15 cellular contexts compared by ENCODE assay signal in the genomic region with DNA sequence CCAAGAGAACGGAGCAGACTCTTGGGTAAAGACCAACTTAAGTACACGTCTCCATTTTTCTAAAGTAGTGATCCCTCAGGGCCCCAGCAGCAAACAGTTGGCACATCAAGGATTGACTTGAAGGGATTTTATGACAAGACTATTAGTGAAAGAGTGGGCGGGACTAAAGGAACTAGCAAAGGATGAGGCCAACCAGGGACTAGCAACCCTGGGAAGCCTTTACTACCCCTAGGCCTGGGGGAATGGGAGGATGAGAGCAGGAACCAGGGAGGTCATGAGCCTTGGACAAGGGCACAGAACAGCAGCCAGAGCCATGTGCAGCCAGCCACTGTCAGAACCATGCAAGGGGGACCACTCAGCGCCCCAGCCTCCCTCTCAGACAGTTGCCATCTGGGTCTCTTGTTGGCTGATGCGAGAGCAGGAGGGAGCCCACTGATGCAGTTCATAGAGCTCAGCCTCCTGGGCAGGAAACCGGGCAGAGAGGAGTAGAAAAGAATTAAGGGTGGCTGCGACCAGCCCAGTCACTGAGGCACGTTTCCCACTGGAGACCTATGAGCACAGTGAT. TPM values are rescaled to one million over a fixed set of nuclear protein-coding genes. Genes with fewer than 3 reads are reported as not detected.
DNase-seq lines count a peak whose midpoint lies in the region; ATAC-seq and TF ChIP-seq lines count a peak whose summit lies in the region.
"Had no signal": no experiment of that assay in that cellular context is flagged by ENCODE, and none has a peak within 500 bp of the region (broad histone marks: within the 10 kb centered on the region; RNA-seq: fewer than 3 reads in every experiment).

No MANE protein-coding gene starts in this region.

- no peak overlapping the region for H3T11ph ChIP-seq in H9 (ENCODE audit: low read length)

- no peak overlapping the region for H2BK20ac ChIP-seq in H9 (ENCODE audit: low read depth, low read length, poor library complexity, severe bottlenecking)

- H3K4ac ChIP-seq in H9 (ENCODE audit: low read depth, low read length): no peak overlapping the region

- H3K14ac ChIP-seq in H9 (ENCODE audit: insufficient read depth, low read length): no peak overlapping the region

- H3K27ac ChIP-seq in SK-N-SH (ENCODE audit: low read depth in 2 of 2, low read length in 1 of 2): peak overlapping the region; percentile 89 to 97
- H3K27ac ChIP-seq in coronary artery: peak overlapping the region; percentile 82 to 84
- peak overlapping the region; percentile 70 for H3K27ac ChIP-seq in muscle layer of colon (ENCODE audit: low read depth, low read length)
- H3K27ac ChIP-seq in transverse colon: peak overlapping the region; percentile 67 to 85 (median 78)
- H3K27ac ChIP-seq in H9 (ENCODE audit: insufficient read length, low read depth, low read length): no peak overlapping the region
- H3K27ac ChIP-seq in gastrocnemius medialis: peak overlapping the region in 2 of 4 donors; percentile 33 to 57
- H3K27ac ChIP-seq: cardiac muscle cell had no signal

- peaks cover 18 to 59% of the 10 kb centered on the region in 2 experiments; a peak in 3 of 4 replicates for H3K4me1 ChIP-seq in SK-N-SH (ENCODE audit: control insufficient read depth in 1 of 2, insufficient read depth in 2 of 2, low read depth in 1 of 2, low read length in 1 of 2)
- H3K4me1 ChIP-seq in muscle layer of colon (ENCODE audit: insufficient read depth, low read length): peaks cover 62% of the 10 kb centered on the region
- H3K4me1 ChIP-seq in transverse colon: peaks cover 10 to 30% (median 26%) of the 10 kb centered on the region in 4 donors
- no peaks in the 10 kb centered on the region for H3K4me1 ChIP-seq in H9 (ENCODE audit: insufficient read depth, low read length)
- H3K4me1 ChIP-seq in gastrocnemius medialis: peaks cover 0 to 11% of the 10 kb centered on the region in 2 donors

- ATAC-seq in SK-N-SH treated with all-trans-retinoic acid at 6 μM for 48 hours: no peak
- no peak for ATAC-seq in gastrocnemius medialis
- ATAC-seq: activated T-cell treated with anti-CD3 and anti-CD28 coated beads, Interleukin-2, amount 50 U/mL, for 4 hours had no signal

- peak overlapping the region; percentile 55 for H3K4me2 ChIP-seq in SK-N-SH
- H3K4me2 ChIP-seq in H9 (ENCODE audit: insufficient read depth, insufficient read length, low read length): no peak overlapping the region

- 86% methylated on average over 7 of the region's 8 CpGs for WGBS in SK-N-SH (ENCODE audit: low lambda C conversion rate)
- 83% methylated on average over 8 of the region's 8 CpGs; no CpG with 5 or more reads in 1 of the 2 donors for WGBS in transverse colon (ENCODE audit: low coverage in 1 of 2), 2 donors
- no CpG with 5 or more reads among the region's 8 CpGs for WGBS in H9 (ENCODE audit: extremely low coverage, insufficient read length, low lambda C conversion rate)

- H3K23ac ChIP-seq in H9 (ENCODE audit: insufficient read length, low read depth, low read length): no peak overlapping the region

- H3K18ac ChIP-seq in H9 (ENCODE audit: insufficient read length, low read depth, low read length): no peak overlapping the region

- H4K8ac ChIP-seq in H9 (replicated peaks; ENCODE audit: insufficient read length, low read depth, low read length): no peak overlapping the region

- H3K4me3 Mint-ChIP-seq in H9: no peak overlapping the region
- H3K4me3 Mint-ChIP-seq: activated naive CD8-positive, alpha-beta T cell treated with anti-CD3 and anti-CD28 coated beads for 36 hours; activated T-cell treated with anti-CD3 and anti-CD28 coated beads, Interleukin-2, amount 50 U/mL, for 4 hours; memory B cell had no signal

- H4K91ac ChIP-seq in H9 (ENCODE audit: insufficient read length, low read depth, low read length): no peak overlapping the region

- peaks cover 2% of the 10 kb centered on the region; the same call in 1 of the 2 replicates for H3K27me3 Mint-ChIP-seq in H9 (ENCODE audit: low read depth)
- H3K27me3 Mint-ChIP-seq: memory B cell had no signal

- H3K4me3 ChIP-seq in SK-N-SH (ENCODE audit: low read depth in 2 of 2, low read length in 1 of 2) (no peak overlapping the region), coronary artery (no peak overlapping the region), muscle layer of colon (ENCODE audit: low read depth in 1 of 2, low read length in 2 of 2) (peak overlapping the region in 1 of 2 donors; percentile 14), transverse colon (no peak overlapping the region), gastrocnemius medialis (no peak overlapping the region)
- H3K4me3 ChIP-seq: cardiac muscle cell had no signal

- H3K9ac ChIP-seq in SK-N-SH (peak overlapping the region; percentile 73), muscle layer of colon (ENCODE audit: low read length) (no peak overlapping the region), H9 (ENCODE audit: extremely low read depth, insufficient read length, low read length) (no peak overlapping the region)

- H3F3A ChIP-seq in SK-N-SH (replicated peaks; ENCODE audit: insufficient read depth): peaks cover 89% of the 10 kb centered on the region

- TF ChIP-seq EP300 in SK-N-SH (IDR thresholded peaks at IDR 0.05; ENCODE audit: borderline replicate concordance in 1 of 2, low read depth in 1 of 2, low read length in 1 of 2) (no peak), transverse colon (IDR thresholded peaks at IDR 0.05; ENCODE audit: low read depth) (no peak)

- H3K9me3 Mint-ChIP-seq in H9: no peaks in the 10 kb centered on the region
- H3K9me3 Mint-ChIP-seq: activated naive CD8-positive, alpha-beta T cell treated with anti-CD3 and anti-CD28 coated beads for 36 hours; activated T-cell treated with anti-CD3 and anti-CD28 coated beads, Interleukin-2, amount 50 U/mL, for 4 hours; memory B cell had no signal

- in situ Hi-C loops in transverse colon (cut with MboI; ENCODE audit: low pct_ligation_motif_present in 1 of 4, low pct_unique_long_range_greater_than_20kb in 1 of 4, low sequenced_read_pairs in 3 of 4) (loop anchor here in 1 of 4 donors (25.0 kb wide), 1 partner anchor 120 kb away; no protein-coding TSS in a partner anchor), gastrocnemius medialis (cut with MboI; ENCODE audit: low sequenced_read_pairs in 4 of 4) (no loop called here)

- H3K56ac ChIP-seq in H9 (ENCODE audit: insufficient read length, low read depth, low read length): no peak overlapping the region

- H2AFZ ChIP-seq in SK-N-SH (ENCODE audit: low read depth): no peak overlapping the region
- H2AFZ ChIP-seq in H9 (ENCODE audit: low read length): no peak overlapping the region

- intact Hi-C loops in transverse colon (cut with DNase I; ENCODE audit: low total_unique reads): loop anchor here (5.0 kb wide), 1 partner anchor 35 kb away; no protein-coding TSS in a partner anchor
- intact Hi-C loops in gastrocnemius medialis (cut with DNase I; ENCODE audit: low total_unique reads): no loop called here

- H3K9me3 ChIP-seq in SK-N-SH: no peaks in the 10 kb centered on the region
- no peaks in the 10 kb centered on the region for H3K9me3 ChIP-seq in muscle layer of colon (ENCODE audit: low read length)
- H3K9me3 ChIP-seq in transverse colon: no peaks in the 10 kb centered on the region
- H3K9me3 ChIP-seq in H9 (ENCODE audit: control insufficient read depth, low read depth, low read length): no peaks in the 10 kb centered on the region
- H3K9me3 ChIP-seq in gastrocnemius medialis: no peaks in the 10 kb centered on the region

- no peaks in the 10 kb centered on the region for H3K9me2 ChIP-seq in SK-N-SH

- no peak overlapping the region for H4K5ac ChIP-seq in H9 (ENCODE audit: insufficient read length, low read depth, low read length)

- no peaks in the 10 kb centered on the region for H3K36me3 Mint-ChIP-seq in H9 (ENCODE audit: insufficient read depth in 1 of 3, low read depth in 3 of 3)
- H3K36me3 Mint-ChIP-seq: activated naive CD8-positive, alpha-beta T cell treated with anti-CD3 and anti-CD28 coated beads for 36 hours; memory B cell had no signal

- no peaks in the 10 kb centered on the region for H3K79me1 ChIP-seq in H9 (ENCODE audit: insufficient read depth, low read depth, low read length, poor library complexity, severe bottlenecking)

- H3K79me2 ChIP-seq in SK-N-SH (ENCODE audit: insufficient read depth) (peaks cover 7% of the 10 kb centered on the region; the same call in 1 of the 2 replicates), H9 (ENCODE audit: insufficient read depth, low read length) (no peaks in the 10 kb centered on the region)

- H2BK120ac ChIP-seq in H9 (ENCODE audit: low read depth, low read length, poor library complexity, severe bottlenecking): no peak overlapping the region

- H3K27me3 ChIP-seq in SK-N-SH (ENCODE audit: insufficient read depth) (no peaks in the 10 kb centered on the region), muscle layer of colon (ENCODE audit: control insufficient read depth in 1 of 2, insufficient read depth in 2 of 2, low read length in 2 of 2) (no peaks in the 10 kb centered on the region), transverse colon (no peaks in the 10 kb centered on the region), H9 (ENCODE audit: insufficient read depth, low read length) (no peaks in the 10 kb centered on the region), gastrocnemius medialis (no peaks in the 10 kb centered on the region)
- H3K27me3 ChIP-seq: cardiac muscle cell had no signal

- DNase-seq in SK-N-SH (no peak), coronary artery (ENCODE audit: low spot score) (peak; percentile 73), transverse colon (no peak), H9 (no peak), gastrocnemius medialis (no peak)
- no peak for DNase-seq in stimulated activated CD8-positive, alpha-beta memory T cell treated with anti-CD3 and anti-CD28 coated beads, Interleukin-4, amount 100 ng/mL, for 48 hours
- DNase-seq: 8988T; activated naive CD8-positive, alpha-beta T cell treated with anti-CD3 and anti-CD28 coated beads for 36 hours; activated T-cell treated with anti-CD3 and anti-CD28 coated beads, Interleukin-2, amount 50 U/mL, for 4 hours; NK-92 treated with Interleukin-12 subunit alpha and Interleukin-12 subunit beta, amount 100 ng/mL, for 24 hours; stimulated activated CD4-positive, alpha-beta T cell treated with anti-CD3 and anti-CD28 coated beads, Interleukin-12 subunit alpha, Interleukin-12 subunit beta, amount 100 ng/mL, for 4 hours had no signal

- TF ChIP-seq RAD21 in SK-N-SH (IDR thresholded peaks at IDR 0.05; ENCODE audit: low read length): no peak

- no peak overlapping the region for H2BK12ac ChIP-seq in H9 (ENCODE audit: insufficient read length, low read depth, low read length)

- H3K4me1 Mint-ChIP-seq in H9: peaks cover 12 to 15% of the 10 kb centered on the region in 2 experiments
- H3K4me1 Mint-ChIP-seq: activated naive CD8-positive, alpha-beta T cell treated with anti-CD3 and anti-CD28 coated beads for 36 hours; memory B cell had no signal

- POLR2A ChIA-PET in SK-N-SH (lab: Yijun Ruan, JAX): no interaction called here

- H2BK15ac ChIP-seq in H9 (ENCODE audit: low read depth, low read length): no peak overlapping the region

- H2BK5ac ChIP-seq in H9 (ENCODE audit: insufficient read length, low read length): no peak overlapping the region

- H3K36me3 ChIP-seq in SK-N-SH (replicated peaks in 1 of 2; ENCODE audit: control insufficient read depth in 1 of 2, insufficient read depth in 2 of 2, low read length in 1 of 2) (peaks cover 48 to 51% of the 10 kb centered on the region in 2 experiments), muscle layer of colon (ENCODE audit: insufficient read depth, low read length) (peaks cover 5% of the 10 kb centered on the region), transverse colon (no peaks in the 10 kb centered on the region), gastrocnemius medialis (no peaks in the 10 kb centered on the region)
- H3K36me3 ChIP-seq: cardiac muscle cell had no signal

- H4K20me1 ChIP-seq in SK-N-SH (ENCODE audit: insufficient read depth): no peaks in the 10 kb centered on the region
- peaks cover 2% of the 10 kb centered on the region for H4K20me1 ChIP-seq in H9 (ENCODE audit: control insufficient read depth, insufficient read depth, insufficient read length)

- no peak overlapping the region for H3K27ac Mint-ChIP-seq in H9
- H3K27ac Mint-ChIP-seq: activated naive CD8-positive, alpha-beta T cell treated with anti-CD3 and anti-CD28 coated beads for 36 hours; memory B cell had no signal

- CTCF ChIA-PET in SK-N-SH (lab: Yijun Ruan, JAX): interaction anchor here (1.0 to 2.2 kb wide), 8 partner anchors 8 to 155 kb away, joined by 3 to 6 read pairs (median 4); no protein-coding TSS in a partner anchor

- TF ChIP-seq POLR2A in transverse colon (IDR thresholded peaks at IDR 0.05) (no peak), gastrocnemius medialis (IDR thresholded peaks at IDR 0.05) (no peak)

- H3K23me2 ChIP-seq in H9 (ENCODE audit: insufficient read length, low read depth, low read length, poor library complexity, severe bottlenecking): no peaks in the 10 kb centered on the region

- no peak overlapping the region for H2AK5ac ChIP-seq in H9 (ENCODE audit: insufficient read length, low read length)

- TF ChIP-seq CTCF in SK-N-SH (IDR thresholded peaks at IDR 0.05) (no peak), coronary artery (IDR thresholded peaks at IDR 0.05) (no peak), transverse colon (IDR thresholded peaks at IDR 0.05) (no peak), H9 (conservative IDR thresholded peaks at IDR 0.05) (no peak), gastrocnemius medialis (IDR thresholded peaks at IDR 0.05 in 4 of 5, conservative IDR thresholded peaks at IDR 0.05 in 1 of 5) (no peak)

RNA-seq across cellular contexts. Expression of gene TGFBI, which starts 28.1 kb away (rescaled TPM):
- 2,247 and 2,678 TPM in 2 replicates for polyA plus RNA-seq in SK-N-SH (2012; rRNA removed)
- polyA plus RNA-seq in SK-N-SH (2012; cell fraction: cytosol; rRNA removed): 1,829 and 2,247 TPM in 2 replicates
- 2,574 and 3,187 TPM in 2 replicates for polyA plus RNA-seq in SK-N-SH (2012; cell fraction: nucleus; rRNA removed)
- total RNA-seq in transverse colon (10 to 100 TPM; 22.4 to 79.6 (median 29.8) TPM), H9 (2021) (3.2 and 4.7 TPM in 2 replicates), gastrocnemius medialis (10 to 100 TPM; 38.4 to 48.0 (median 40.0) TPM)
- total RNA-seq: activated naive CD8-positive, alpha-beta T cell treated with anti-CD3 and anti-CD28 coated beads for 36 hours had no signal
